In the genomic region with DNA sequence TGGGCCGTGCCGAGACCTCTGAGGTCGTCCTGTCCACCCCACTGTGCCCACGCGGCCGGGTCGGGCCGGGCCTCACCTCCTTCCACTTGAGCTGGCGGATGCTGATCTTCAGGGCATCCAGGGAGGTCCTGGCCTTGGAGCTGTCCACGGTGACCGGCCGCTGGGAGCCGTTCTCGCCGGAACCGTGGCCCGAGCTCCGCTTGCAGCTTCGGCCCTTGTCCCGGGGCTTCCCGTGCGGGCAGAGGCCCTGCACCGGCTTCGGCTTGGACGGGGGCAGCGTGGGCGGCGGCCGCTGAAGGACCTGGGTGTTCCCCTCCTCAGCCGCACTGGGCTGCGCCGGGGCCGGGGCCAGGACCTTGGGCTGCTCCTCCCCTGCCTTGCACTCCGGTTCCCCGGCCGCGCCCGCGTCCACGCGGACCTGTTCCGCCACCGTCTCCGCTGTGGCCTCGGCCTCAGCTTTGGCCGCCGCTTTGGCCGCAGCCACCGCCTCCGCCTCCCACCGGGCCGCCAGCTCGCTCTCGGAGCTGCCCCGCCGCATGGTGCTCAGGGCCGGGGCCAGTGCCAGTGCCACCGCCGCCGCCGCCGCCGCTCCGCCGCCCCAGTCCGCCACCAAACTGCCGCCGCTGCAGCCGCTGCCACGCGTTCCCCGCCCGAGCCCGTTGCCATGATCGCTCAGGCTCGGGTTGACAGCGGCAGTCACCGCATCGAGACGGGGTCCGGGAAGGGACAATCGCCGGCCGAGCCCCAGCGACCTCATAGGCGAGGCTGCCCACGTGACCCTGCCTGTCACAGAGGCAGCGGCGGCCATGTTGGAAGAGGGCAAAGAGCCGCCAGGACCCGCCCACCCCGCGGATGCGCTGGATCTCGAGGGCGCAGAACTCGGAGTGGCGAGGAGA, we compare ENCODE assay signal across 8 cellular contexts. TPM values are rescaled to one million over a fixed set of nuclear protein-coding genes. Genes with fewer than 3 reads are reported as not detected.
DNase-seq lines count a peak whose midpoint lies in the region; ATAC-seq and TF ChIP-seq lines count a peak whose summit lies in the region.

A gene with protein sequence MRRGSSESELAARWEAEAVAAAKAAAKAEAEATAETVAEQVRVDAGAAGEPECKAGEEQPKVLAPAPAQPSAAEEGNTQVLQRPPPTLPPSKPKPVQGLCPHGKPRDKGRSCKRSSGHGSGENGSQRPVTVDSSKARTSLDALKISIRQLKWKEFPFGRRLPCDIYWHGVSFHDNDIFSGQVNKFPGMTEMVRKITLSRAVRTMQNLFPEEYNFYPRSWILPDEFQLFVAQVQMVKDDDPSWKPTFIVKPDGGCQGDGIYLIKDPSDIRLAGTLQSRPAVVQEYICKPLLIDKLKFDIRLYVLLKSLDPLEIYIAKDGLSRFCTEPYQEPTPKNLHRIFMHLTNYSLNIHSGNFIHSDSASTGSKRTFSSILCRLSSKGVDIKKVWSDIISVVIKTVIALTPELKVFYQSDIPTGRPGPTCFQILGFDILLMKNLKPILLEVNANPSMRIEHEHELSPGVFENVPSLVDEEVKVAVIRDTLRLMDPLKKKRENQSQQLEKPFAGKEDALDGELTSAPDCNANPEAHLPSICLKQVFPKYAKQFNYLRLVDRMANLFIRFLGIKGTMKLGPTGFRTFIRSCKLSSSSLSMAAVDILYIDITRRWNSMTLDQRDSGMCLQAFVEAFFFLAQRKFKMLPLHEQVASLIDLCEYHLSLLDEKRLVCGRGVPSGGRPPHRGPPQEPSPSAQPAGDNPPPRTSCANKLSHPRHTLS (minus strand): TSS at position 698 of the 896 bp plus-strand sequence. CDS start 160 bp downstream, at position 538.

- intact Hi-C loops in PC-3 (cut with micrococcal nuclease) (no loop called here), esophagus muscularis mucosa (cut with DNase I) (loop anchor here (2.0 to 10.0 kb wide), 3 partner anchors 66 to 732 kb away; a partner anchor contains a TSS)

- H3K27me3 ChIP-seq in PC-3 (ENCODE audit: low read length) (peaks cover 12% of the 10 kb centered on the region; the same call in 1 of the 2 replicates), esophagus muscularis mucosa (no peaks in the 10 kb centered on the region)

- no peaks in the 10 kb centered on the region for H3K9me2 ChIP-seq in PC-3 (replicated peaks; ENCODE audit: low read length)

- H3K27me3 Mint-ChIP-seq in activated T-cell treated with anti-CD3 and anti-CD28 coated beads, Interleukin-2, amount 50 U/mL, for 4 hours (ENCODE audit: low read depth): peaks cover 3% of the 10 kb centered on the region

- H3K4me1 ChIP-seq in PC-3 (ENCODE audit: insufficient read depth, low read length): peaks cover 11% of the 10 kb centered on the region
- peaks cover 26 to 76% (median 62%) of the 10 kb centered on the region in 4 donors for H3K4me1 ChIP-seq in esophagus muscularis mucosa

- peaks cover 9% of the 10 kb centered on the region for H3K36me3 Mint-ChIP-seq in activated T-cell treated with anti-CD3 and anti-CD28 coated beads, Interleukin-2, amount 50 U/mL, for 4 hours (ENCODE audit: insufficient read depth)

- H3F3A ChIP-seq in PC-3 (ENCODE audit: low read length, unreplicated experiment): no peaks in the 10 kb centered on the region

- peaks cover 28% of the 10 kb centered on the region for H3K79me2 ChIP-seq in PC-3 (ENCODE audit: low read length)

- peaks cover 34% of the 10 kb centered on the region for H3K4me1 Mint-ChIP-seq in activated T-cell treated with anti-CD3 and anti-CD28 coated beads, Interleukin-2, amount 50 U/mL, for 4 hours (ENCODE audit: low read depth)

- no TSS peak for BruUV-seq in PC-3 (replicated peaks; lab: Mats Ljungman, UMichigan)

- CTCF ChIA-PET in PC-3 (lab: Charles Lee): no interaction called here

- WGBS in esophagus muscularis mucosa: 0% methylated on average over 17 of the region's 98 CpGs

- H3K36me3 ChIP-seq in PC-3 (ENCODE audit: low read depth, low read length): no peaks in the 10 kb centered on the region
- H3K36me3 ChIP-seq in esophagus muscularis mucosa: peaks cover 0 to 7% (median 0%) of the 10 kb centered on the region in 4 donors

- ATAC-seq in GM21717 (IDR thresholded peaks at IDR 0.05; ENCODE audit: unreplicated experiment): peak; percentile 92
- peak; percentile 84 for ATAC-seq in PC-3
- ATAC-seq in activated T-cell treated with anti-CD3 and anti-CD28 coated beads, Interleukin-2, amount 50 U/mL, for 4 hours: peak; percentile 92 to 95

- H3K4me3 Mint-ChIP-seq in activated T-cell treated with anti-CD3 and anti-CD28 coated beads, Interleukin-2, amount 50 U/mL, for 4 hours: peak within 1 kb of the TSS; percentile 93

- peak within 1 kb of the TSS; percentile 94 for H3K4me2 ChIP-seq in PC-3 (ENCODE audit: low read length)

- no peaks in the 10 kb centered on the region for H4K20me1 ChIP-seq in PC-3 (ENCODE audit: low read length)

- no peak for TF ChIP-seq CTCF in PC-3 (conservative IDR thresholded peaks at IDR 0.05; ENCODE audit: low read depth, low read length)
- TF ChIP-seq CTCF in esophagus muscularis mucosa (IDR thresholded peaks at IDR 0.05): peak in 1 of 3 experiments; percentile 31

- peak within 1 kb of the TSS; percentile 94 for H2AFZ ChIP-seq in PC-3 (ENCODE audit: low read length)

- H3K27ac ChIP-seq in PC-3 (ENCODE audit: low read length): no peak within 1 kb of the TSS
- peak within 1 kb of the TSS; percentile 81 to 90 (median 87) for H3K27ac ChIP-seq in esophagus muscularis mucosa (replicated peaks in 1 of 4)

- peak; percentile 30 for TF ChIP-seq POLR2A in esophagus muscularis mucosa (IDR thresholded peaks at IDR 0.05; ENCODE audit: low read depth)

- H3K4me3 ChIP-seq in Jurkat, Clone E6-1 (ENCODE audit: low read length): peak within 1 kb of the TSS; percentile 77
- H3K4me3 ChIP-seq in PC-3 (ENCODE audit: low read length): peak within 1 kb of the TSS; percentile 83
- peak within 1 kb of the TSS; percentile 70 to 93 (median 90) for H3K4me3 ChIP-seq in esophagus muscularis mucosa

- peak within 1 kb of the TSS; percentile 74 for H3K9ac ChIP-seq in PC-3 (ENCODE audit: low read length)

- DNase-seq in DMS53 (lab: John Stamatoyannopoulos, UW): peak; percentile 98
- peak; percentile 83 for DNase-seq in Jurkat, Clone E6-1 (ENCODE audit: low read depth, low spot score)
- peak; percentile 87 for DNase-seq in PC-3
- DNase-seq in activated T-cell treated with anti-CD3 and anti-CD28 coated beads, Interleukin-2, amount 50 U/mL, for 4 hours: peak; percentile 93
- peak; percentile 99 for DNase-seq in esophagus muscularis mucosa (ENCODE audit: extremely low spot score)
- peak; percentile 96 for DNase-seq in myocyte (ENCODE audit: low read depth)
- DNase-seq in stimulated activated CD8-positive, alpha-beta memory T cell treated with anti-CD3 and anti-CD28 coated beads, Interleukin-7, amount 100 ng/mL, for 4 hours (ENCODE audit: low read depth in 2 of 2): peak; percentile 90 to 93

- no peaks in the 10 kb centered on the region for H3K9me3 Mint-ChIP-seq in activated T-cell treated with anti-CD3 and anti-CD28 coated beads, Interleukin-2, amount 50 U/mL, for 4 hours

- no peaks in the 10 kb centered on the region for H3K9me3 ChIP-seq in PC-3 (ENCODE audit: low read length)
- no peaks in the 10 kb centered on the region for H3K9me3 ChIP-seq in esophagus muscularis mucosa

- TF ChIP-seq EP300 in esophagus muscularis mucosa (IDR thresholded peaks at IDR 0.05): no peak

- POLR2A ChIA-PET in PC-3 (lab: Charles Lee; ENCODE audit: unreplicated experiment): no interaction called here

RNA-seq across cellular contexts. Expression of the gene that starts here (rescaled TPM):
- 4.2 TPM for polyA plus RNA-seq in Jurkat, Clone E6-1 (2012; ENCODE audit: insufficient read depth, insufficient read length)
- 7.0 and 8.9 TPM in 2 replicates for total RNA-seq in PC-3 (2014; rRNA removed)
- total RNA-seq in activated T-cell treated with anti-CD3 and anti-CD28 coated beads, Interleukin-2, amount 50 U/mL, for 4 hours: 1 to 10 TPM; 4.2 to 5.1 (median 4.7) TPM
- total RNA-seq in esophagus muscularis mucosa: 10 to 100 TPM; 20.5 to 41.3 (median 27.6) TPM
- total RNA-seq in myocyte: 12.1 and 13.5 TPM in 2 replicates
- 7.6 TPM for polyA plus RNA-seq in myocyte (2012)
